Comparison of ENCODE assay signal across 21 cellular contexts in the genomic region with DNA sequence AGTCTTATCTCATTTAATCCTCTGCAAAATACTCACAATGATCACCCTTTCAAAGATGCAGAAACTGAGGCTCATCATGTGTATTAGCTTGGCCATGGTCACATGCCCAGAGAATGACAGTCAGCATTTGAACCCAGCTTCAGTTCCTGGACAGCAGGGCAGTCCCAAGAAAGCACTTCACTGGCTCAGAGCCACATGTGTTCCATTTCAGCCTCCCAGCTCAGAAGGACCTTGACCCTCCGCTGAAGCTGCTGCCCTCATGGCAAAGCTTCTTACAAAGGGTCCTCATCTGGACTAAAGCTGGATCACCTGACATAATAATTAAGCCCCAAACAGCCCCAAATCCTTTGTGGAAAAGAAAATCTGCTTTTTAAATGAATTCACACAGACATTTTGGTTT. TPM values are rescaled to one million over a fixed set of nuclear protein-coding genes. Genes with fewer than 3 reads are reported as not detected.
DNase-seq lines count a peak whose midpoint lies in the region; ATAC-seq, FAIRE-seq and TF ChIP-seq lines count a peak whose summit lies in the region.
"Had no signal": no experiment of that assay in that cellular context is flagged by ENCODE, and none has a peak within 500 bp of the region (broad histone marks: within the 10 kb centered on the region; RNA-seq: fewer than 3 reads in every experiment).

No MANE protein-coding gene starts in this region.

- no peak for ATAC-seq in HepG2
- ATAC-seq in right lobe of liver = no peak
- ATAC-seq in left lobe of liver = no peak
- ATAC-seq: CD8-positive, alpha-beta T cell had no signal

- H3K9me3 ChIP-seq in HepG2 (ENCODE audit: low read length) (no peaks in the 10 kb centered on the region), right lobe of liver (no peaks in the 10 kb centered on the region), ovary (no peaks in the 10 kb centered on the region)
- H3K9me3 ChIP-seq: BLaER1, HAP-1 had no signal

- POLR2A ChIA-PET in HepG2 (lab: Yijun Ruan, JAX) = no interaction called here
- POLR2A ChIA-PET in RWPE1 (lab: Yijun Ruan, JAX; ENCODE audit: low non-redundant PET) = no interaction called here

- no peak overlapping the region for H3K9ac ChIP-seq in HepG2 (ENCODE audit: insufficient read depth, low read depth, low read length)
- H3K9ac ChIP-seq: BLaER1, GM23248 had no signal

- no peak overlapping the region for H3K4me3 ChIP-seq in HepG2 (replicated peaks in 1 of 3; ENCODE audit: insufficient read depth in 1 of 3, low read depth in 2 of 3, low read length in 3 of 3)
- no peak overlapping the region for H3K4me3 ChIP-seq in right lobe of liver
- no peak overlapping the region for H3K4me3 ChIP-seq in ovary
- H3K4me3 ChIP-seq: BLaER1, GM23248, HAP-1 had no signal

- H3K36me3 ChIP-seq in HepG2 (replicated peaks in 1 of 2; ENCODE audit: control insufficient read depth in 1 of 2, insufficient read depth in 2 of 2, low read length in 2 of 2) (no peaks in the 10 kb centered on the region), right lobe of liver (no peaks in the 10 kb centered on the region), ovary (no peaks in the 10 kb centered on the region)
- H3K36me3 ChIP-seq: HAP-1 had no signal

- TF ChIP-seq POLR2A in HepG2 (IDR thresholded peaks at IDR 0.05; ENCODE audit: insufficient read depth in 1 of 2, low read depth in 2 of 2, low read length in 2 of 2) = no peak
- TF ChIP-seq POLR2A in right lobe of liver (IDR thresholded peaks at IDR 0.05) = no peak
- no peak for TF ChIP-seq POLR2A in ovary (IDR thresholded peaks at IDR 0.05)

- H2AFZ ChIP-seq in HepG2 (ENCODE audit: low read length) = no peak overlapping the region
- H2AFZ ChIP-seq: GM23248 had no signal

- WGBS in HepG2 (ENCODE audit: low lambda C conversion rate) = 0% methylated on average over 1 of the region's 1 CpG
- WGBS in right lobe of liver (ENCODE audit: insufficient coverage, low coverage, low lambda C conversion rate, missing lambda C conversion rate) = no CpG with 5 or more reads among the region's 1 CpG
- 12 to 38% (median 18%) methylated on average over 1 of the region's 1 CpG for WGBS in ovary, 3 donors

- TF ChIP-seq EP300 in HepG2 (IDR thresholded peaks at IDR 0.05; ENCODE audit: low read depth in 2 of 2, low read length in 2 of 2) (no peak), HepG2 (CRISPR knock-in tag; IDR thresholded peaks at IDR 0.05; ENCODE audit: borderline replicate concordance) (no peak), ovary (IDR thresholded peaks at IDR 0.05) (no peak)

- H3K27ac ChIP-seq in HepG2 (ENCODE audit: extremely low read length, insufficient read depth, low read length) (no peak overlapping the region), right lobe of liver (no peak overlapping the region), RWPE1 (peak overlapping the region; percentile 43; the same call in 1 of the 2 replicates), ovary (no peak overlapping the region)
- H3K27ac ChIP-seq: 22Rv1, BLaER1, GM23248, HL-60 had no signal

- H3K4me1 ChIP-seq in HepG2 (ENCODE audit: insufficient read depth, low read length) = no peaks in the 10 kb centered on the region
- no peaks in the 10 kb centered on the region for H3K4me1 ChIP-seq in right lobe of liver
- peaks cover 17% of the 10 kb centered on the region for H3K4me1 ChIP-seq in ovary (ENCODE audit: insufficient read depth)

- no peak overlapping the region for H3K4me2 ChIP-seq in HepG2 (ENCODE audit: low read depth, low read length)
- H3K4me2 ChIP-seq: BLaER1 had no signal

- no TSS peak for BruUV-seq in HepG2 (replicated peaks; lab: Mats Ljungman, UMichigan)

- no peak for TF ChIP-seq CTCF in HepG2 (CRISPR knock-in tag; IDR thresholded peaks at IDR 0.05)
- TF ChIP-seq CTCF in right lobe of liver (IDR thresholded peaks at IDR 0.05) = no peak
- TF ChIP-seq CTCF in RWPE1 (conservative IDR thresholded peaks at IDR 0.05; ENCODE audit: low read depth) = no peak
- no peak for TF ChIP-seq CTCF in ovary (IDR thresholded peaks at IDR 0.05)

- intact Hi-C loops in HepG2 (cut with micrococcal nuclease; ENCODE audit: unreplicated experiment) (loop anchor here (10.0 kb wide), 1 partner anchor 751 kb away; no protein-coding TSS in a partner anchor), right lobe of liver (cut with DNase I) (no loop called here), ovary (cut with DNase I) (no loop called here)

- FAIRE-seq in HepG2 (lab: Jason Lieb, UNC) = no peak
- FAIRE-seq: GM12891, GM19239 had no signal

- CTCF ChIA-PET in HepG2 (lab: Yijun Ruan, JAX; ENCODE audit: low intra/inter-chr PET ratio, low total read pairs) = no interaction called here
- CTCF ChIA-PET in RWPE1 (lab: Yijun Ruan, JAX) = no interaction called here

- no peaks in the 10 kb centered on the region for H3K27me3 ChIP-seq in HepG2 (ENCODE audit: control insufficient read depth in 1 of 2, insufficient read depth in 2 of 2, low read length in 2 of 2)
- no peaks in the 10 kb centered on the region for H3K27me3 ChIP-seq in right lobe of liver
- no peaks in the 10 kb centered on the region for H3K27me3 ChIP-seq in ovary
- H3K27me3 ChIP-seq: BLaER1 had no signal

- H3K79me2 ChIP-seq in HepG2 (ENCODE audit: insufficient read depth, low read length) = no peaks in the 10 kb centered on the region

- no peak for DNase-seq in HepG2 (ENCODE audit: low spot score)
- no peak for DNase-seq in right lobe of liver
- DNase-seq in RWPE1 (ENCODE audit: low spot score) = no peak
- peak; percentile 39 to 70 (median 61) for DNase-seq in ovary
- DNase-seq in HCEC 1CT = no peak
- no peak for DNase-seq in GDM1 (lab: John Stamatoyannopoulos, UW)
- DNase-seq in left lobe of liver (ENCODE audit: low spot score) = no peak
- DNase-seq: CD8-positive, alpha-beta T cell; COR-L47; DMS 273 treated with DMSO at 0.1 percent for 48 hours; DMS53; DND-41; EL; HFFc6 had no signal

- H4K20me1 ChIP-seq in HepG2 (ENCODE audit: insufficient read depth, low read length) = no peaks in the 10 kb centered on the region

- in situ Hi-C loops in HepG2 (cut with HindIII; ENCODE audit: extremely low pct_ligation_motif_present, low pct_unique_long_range_greater_than_20kb) = no loop called here

- TF ChIP-seq RAD21 in HepG2 (CRISPR knock-in tag; IDR thresholded peaks at IDR 0.05) = no peak

TF ChIP-seq in HepG2, 621 proteins besides CTCF, POLR2A, EP300 and RAD21:
- TF ChIP-seq JDP2 (CRISPR knock-in tag; IDR thresholded peaks at IDR 0.05; ENCODE audit: borderline replicate concordance) (no peak), BCL6 (CRISPR knock-in tag; IDR thresholded peaks at IDR 0.05) (peak; percentile 68)

RNA-seq across cellular contexts. Expression of gene TENM4, which starts 37.0 kb away (rescaled TPM):
- total RNA-seq in HepG2 (2016; rRNA removed; fragmentation: Illumina TruSeq; extraction: Trizol) (not detected in 2 replicates), right lobe of liver (under 1 TPM in 4 of 6 experiments, not detected in 2; 0.04 to 0.58 (median 0.14) TPM), ovary (100 to 1,000 TPM in 5 of 7 donors, 10 to 100 TPM in 2; 61.2 to 206 (median 117) TPM), left lobe of liver (0.08 TPM)
- total RNA-seq in HepG2 (2016; cell fraction: cytosol; rRNA removed; fragmentation: Illumina TruSeq; extraction: Trizol; ENCODE audit: low read depth) = not detected in 2 replicates
- total RNA-seq in HepG2 (2016; cell fraction: insoluble cytoplasmic fraction; rRNA removed; fragmentation: Illumina TruSeq; extraction: Trizol) = not detected in 2 replicates
- total RNA-seq in HepG2 (2016; cell fraction: membrane; rRNA removed; fragmentation: Illumina TruSeq; extraction: Trizol) = not detected in 2 replicates
- total RNA-seq in HepG2 (2016; cell fraction: nucleus; rRNA removed; fragmentation: Illumina TruSeq; extraction: Trizol) = not detected in 2 replicates
- polyA plus RNA-seq in HepG2 (2011; rRNA removed) (under 0.01 TPM in 1 of 2 replicates, not detected in the other), ovary (10 to 100 TPM; 11.0 to 19.3 TPM)
- polyA plus RNA-seq in HepG2 (2011; cell fraction: cytosol; rRNA removed) = not detected in 2 replicates
- polyA plus RNA-seq in HepG2 (2011; cell fraction: nucleus; rRNA removed) = not detected in 2 replicates
- polyA plus RNA-seq in HepG2 (2012) = not detected in 2 replicates
- not detected in 2 replicates for polyA plus RNA-seq in HepG2 (2016; cell fraction: cytosol; fragmentation: Illumina TruSeq; extraction: Trizol; ENCODE audit: low read depth)
- not detected in 2 replicates for polyA plus RNA-seq in HepG2 (2016; cell fraction: insoluble cytoplasmic fraction; fragmentation: Illumina TruSeq; extraction: Trizol; ENCODE audit: low read depth)
- not detected in 2 replicates for polyA plus RNA-seq in HepG2 (2016; cell fraction: membrane; fragmentation: Illumina TruSeq; extraction: Trizol; ENCODE audit: low read depth)
- polyA plus RNA-seq in HepG2 (2016; cell fraction: nucleus; fragmentation: Illumina TruSeq; extraction: Trizol; ENCODE audit: insufficient read depth, low read depth) = not detected in 2 replicates
- 0.07 TPM in 1 of 2 replicates, not detected in the other for polyA minus RNA-seq in HepG2 (2011; rRNA and poly(A)+ RNA removed; ENCODE audit: low replicate concordance)
- polyA minus RNA-seq in HepG2 (2011; cell fraction: cytosol; rRNA and poly(A)+ RNA removed) = not detected in 2 replicates
- polyA minus RNA-seq in HepG2 (2011; cell fraction: nucleus; rRNA and poly(A)+ RNA removed) = not detected in 2 replicates
- total RNA-seq: CD8-positive, alpha-beta T cell had no signal

Comparison
In these comparisons a context has a peak if more than half of its experiments do, and no peak if none do; other contexts are left out.
1. DNase-seq: peak in ovary (5 of 5); none in HepG2 (single experiment), right lobe of liver (0 of 3), RWPE1 (single experiment), HCEC 1CT (single experiment), GDM1 (single experiment) and left lobe of liver (single experiment).
2. RNA of gene TENM4, which starts 37.0 kb away (total RNA-seq): 61.2 to 206 TPM in ovary; 0.08 TPM in left lobe of liver (single experiment), 0.04 to 0.58 TPM in right lobe of liver and not detected in HepG2; every median in the first group is over 10 times any median in the second.